ENCODE assay signal across 30 cellular contexts in genomic region chr2:219679041-219679440, GRCh38. TPM values are rescaled to one million over a fixed set of nuclear protein-coding genes. Genes with fewer than 3 reads are reported as not detected.
"Had no signal": no experiment of that assay in that cellular context is flagged by ENCODE, and none has a peak within 500 bp of the region (broad histone marks: within the 10 kb centered on the region; RNA-seq: fewer than 3 reads in every experiment).

No MANE protein-coding gene starts in this region.

- H3K4me3 ChIP-seq: ovary, psoas muscle, right lobe of liver, sigmoid colon, skin epidermis, smooth muscle cell, spleen, suprapubic skin, testis, tibial artery, transverse colon, upper lobe of right lung, uterus had no signal

- DNase-seq: naive thymus-derived CD8-positive, alpha-beta T cell; nephron progenitor cell; occipital lobe; posterior cingulate gyrus; psoas muscle; right cardiac atrium; right lobe of liver; sigmoid colon; spleen; stimulated activated CD4-positive, alpha-beta T cell treated with anti-CD3 and anti-CD28 coated beads, Interleukin-12 subunit alpha, Interleukin-12 subunit beta, amount 100 ng/mL, for 4 hours; stimulated activated CD4-positive, alpha-beta T cell treated with anti-CD3 and anti-CD28 coated beads, Interleukin-1b, Interleukin-23, amount 100 ng/mL, for 48 hours; stimulated activated CD4-positive, alpha-beta T cell treated with anti-CD3 and anti-CD28 coated beads, Interleukin-4, amount 100 ng/mL, for 1 hour; stimulated activated CD4-positive, alpha-beta T cell treated with anti-CD3 and anti-CD28 coated beads, Interleukin-4, amount 100 ng/mL, for 4 hours; stimulated activated CD8-positive, alpha-beta memory T cell treated with anti-CD3 and anti-CD28 coated beads, Interleukin-4, amount 100 ng/mL, for 48 hours; stimulated activated naive CD4-positive, alpha-beta T cell; stimulated activated naive CD8-positive, alpha-beta T cell treated with anti-CD3 and anti-CD28 coated beads, Interleukin-15, amount 100 ng/mL, for 72 hours; stimulated activated naive CD8-positive, alpha-beta T cell treated with anti-CD3 and anti-CD28 coated beads, Interleukin-15, Interleukin-2, amounts not matched to agents 100 U/mL and 50 U/mL, for 24 hours; substantia nigra; testis; tibial artery; transverse colon; upper lobe of right lung; uterus had no signal

- H3K27ac ChIP-seq: ovary, parathyroid adenoma, psoas muscle, right lobe of liver, sigmoid colon, skin epidermis, spleen, suprapubic skin, testis, tibial artery, transverse colon, upper lobe of right lung, uterus had no signal

- H3K4me1 ChIP-seq: psoas muscle, right lobe of liver, sigmoid colon, spleen, suprapubic skin, tibial artery, transverse colon, upper lobe of right lung, uterus had no signal

- H2AFZ ChIP-seq: parathyroid adenoma had no signal

- ATAC-seq: naive thymus-derived CD8-positive, alpha-beta T cell; natural killer cell treated with Interleukin-12 subunit alpha and Interleukin-12 subunit beta and Interleukin-15 and Interleukin-18, amount 100 ng/mL, for 72 hours; psoas muscle; right cardiac atrium; right lobe of liver; stimulated activated memory B cell treated with anti-CD40 and anti-IgM and Interleukin-4, amounts not matched to agents 10 μg/mL and 1 μg/mL and 100 μg/mL, for 72 hours; stimulated activated naive CD8-positive, alpha-beta T cell treated with anti-CD3 and anti-CD28 coated beads, Interleukin-15, amount 100 ng/mL, for 72 hours; stimulated activated naive CD8-positive, alpha-beta T cell treated with anti-CD3 and anti-CD28 coated beads, Interleukin-15, Interleukin-2, amounts not matched to agents 100 U/mL and 50 U/mL, for 24 hours; upper lobe of right lung had no signal

- H3K79me2 ChIP-seq: parathyroid adenoma had no signal

- H3K27me3 ChIP-seq: ovary, right lobe of liver, sigmoid colon, testis, tibial artery, uterus had no signal

- H3K9ac ChIP-seq: parathyroid adenoma had no signal

- H3K9me3 ChIP-seq: ovary, psoas muscle, right lobe of liver, sigmoid colon, spleen, suprapubic skin, testis, tibial artery, transverse colon, upper lobe of right lung, uterus had no signal

- H3K36me3 ChIP-seq: ovary, right lobe of liver, sigmoid colon, spleen, suprapubic skin, tibial artery, transverse colon, upper lobe of right lung, uterus had no signal

- H3K4me2 ChIP-seq: smooth muscle cell had no signal

RNA-seq across cellular contexts. Expression of gene SLC4A3, which starts 51.6 kb away (rescaled TPM):
- total RNA-seq: natural killer cell treated with Interleukin-12 subunit alpha and Interleukin-12 subunit beta and Interleukin-15 and Interleukin-18, amount 100 ng/mL, for 72 hours had no signal
